ENCODE assay signal across 1 cellular context in the genomic region with DNA sequence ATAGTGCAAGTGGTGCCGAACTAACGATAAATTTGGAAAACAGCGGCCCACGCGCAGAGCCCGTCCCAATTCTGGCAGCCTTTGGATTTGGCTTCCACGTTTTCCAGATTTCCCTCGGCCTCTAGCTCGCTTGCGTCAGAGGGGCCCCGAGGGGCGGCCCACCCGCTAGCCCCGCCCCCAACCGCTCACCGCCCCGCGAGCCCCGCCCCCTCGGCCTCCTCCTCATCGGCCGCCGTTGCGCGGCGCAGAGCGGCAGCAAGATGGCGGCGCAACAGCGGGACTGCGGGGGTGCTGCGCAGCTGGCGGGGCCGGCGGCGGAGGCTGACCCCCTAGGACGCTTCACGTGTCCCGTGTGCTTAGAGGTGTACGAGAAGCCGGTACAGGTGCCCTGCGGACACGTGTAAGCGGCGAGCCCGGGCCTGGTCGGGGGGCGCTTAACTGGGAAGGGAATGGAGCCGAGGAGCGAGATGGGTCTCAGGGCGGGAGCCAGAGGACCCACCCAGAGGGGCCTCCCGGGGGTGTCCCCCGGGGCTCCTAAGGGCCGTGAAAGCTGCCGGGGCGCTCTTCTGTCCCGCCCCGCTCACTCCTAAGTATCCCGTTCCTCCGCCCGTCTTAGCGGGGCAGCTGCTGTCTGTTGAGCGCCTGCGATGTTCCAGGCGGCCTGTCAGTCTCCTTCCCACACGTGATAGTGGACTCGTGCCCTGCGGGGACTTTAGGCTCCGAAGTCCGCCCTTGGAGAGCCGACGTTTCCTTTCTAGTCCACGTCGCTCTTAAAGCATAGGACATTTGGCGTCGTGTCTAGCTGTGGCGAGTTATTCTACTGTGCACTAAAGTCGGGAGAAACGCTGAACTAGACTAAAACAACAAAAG.
TF ChIP-seq lines count a peak whose summit lies in the region.

A gene with protein sequence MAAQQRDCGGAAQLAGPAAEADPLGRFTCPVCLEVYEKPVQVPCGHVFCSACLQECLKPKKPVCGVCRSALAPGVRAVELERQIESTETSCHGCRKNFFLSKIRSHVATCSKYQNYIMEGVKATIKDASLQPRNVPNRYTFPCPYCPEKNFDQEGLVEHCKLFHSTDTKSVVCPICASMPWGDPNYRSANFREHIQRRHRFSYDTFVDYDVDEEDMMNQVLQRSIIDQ (plus strand): TSS at position 245 of the 870 bp plus-strand sequence. CDS start 16 bp downstream, at position 261.

TF ChIP-seq in K562, 482 proteins besides CTCF, POLR2A, EP300 and RAD21 (continued from another document and continues in another):
- TF ChIP-seq, protein P1, sequence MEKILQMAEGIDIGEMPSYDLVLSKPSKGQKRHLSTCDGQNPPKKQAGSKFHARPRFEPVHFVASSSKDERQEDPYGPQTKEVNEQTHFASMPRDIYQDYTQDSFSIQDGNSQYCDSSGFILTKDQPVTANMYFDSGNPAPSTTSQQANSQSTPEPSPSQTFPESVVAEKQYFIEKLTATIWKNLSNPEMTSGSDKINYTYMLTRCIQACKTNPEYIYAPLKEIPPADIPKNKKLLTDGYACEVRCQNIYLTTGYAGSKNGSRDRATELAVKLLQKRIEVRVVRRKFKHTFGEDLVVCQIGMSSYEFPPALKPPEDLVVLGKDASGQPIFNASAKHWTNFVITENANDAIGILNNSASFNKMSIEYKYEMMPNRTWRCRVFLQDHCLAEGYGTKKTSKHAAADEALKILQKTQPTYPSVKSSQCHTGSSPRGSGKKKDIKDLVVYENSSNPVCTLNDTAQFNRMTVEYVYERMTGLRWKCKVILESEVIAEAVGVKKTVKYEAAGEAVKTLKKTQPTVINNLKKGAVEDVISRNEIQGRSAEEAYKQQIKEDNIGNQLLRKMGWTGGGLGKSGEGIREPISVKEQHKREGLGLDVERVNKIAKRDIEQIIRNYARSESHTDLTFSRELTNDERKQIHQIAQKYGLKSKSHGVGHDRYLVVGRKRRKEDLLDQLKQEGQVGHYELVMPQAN (IDR thresholded peaks at IDR 0.05; ENCODE audit: borderline replicate concordance), result peak; percentile 86; the same call in 1 of the 2 replicates
- TF ChIP-seq, protein P2, sequence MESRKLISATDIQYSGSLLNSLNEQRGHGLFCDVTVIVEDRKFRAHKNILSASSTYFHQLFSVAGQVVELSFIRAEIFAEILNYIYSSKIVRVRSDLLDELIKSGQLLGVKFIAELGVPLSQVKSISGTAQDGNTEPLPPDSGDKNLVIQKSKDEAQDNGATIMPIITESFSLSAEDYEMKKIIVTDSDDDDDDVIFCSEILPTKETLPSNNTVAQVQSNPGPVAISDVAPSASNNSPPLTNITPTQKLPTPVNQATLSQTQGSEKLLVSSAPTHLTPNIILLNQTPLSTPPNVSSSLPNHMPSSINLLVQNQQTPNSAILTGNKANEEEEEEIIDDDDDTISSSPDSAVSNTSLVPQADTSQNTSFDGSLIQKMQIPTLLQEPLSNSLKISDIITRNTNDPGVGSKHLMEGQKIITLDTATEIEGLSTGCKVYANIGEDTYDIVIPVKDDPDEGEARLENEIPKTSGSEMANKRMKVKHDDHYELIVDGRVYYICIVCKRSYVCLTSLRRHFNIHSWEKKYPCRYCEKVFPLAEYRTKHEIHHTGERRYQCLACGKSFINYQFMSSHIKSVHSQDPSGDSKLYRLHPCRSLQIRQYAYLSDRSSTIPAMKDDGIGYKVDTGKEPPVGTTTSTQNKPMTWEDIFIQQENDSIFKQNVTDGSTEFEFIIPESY (CRISPR knock-in tag; IDR thresholded peaks at IDR 0.05), result peak; percentile 19; the same call in 1 of the 2 replicates
- TF ChIP-seq CHD4 (IDR thresholded peaks at IDR 0.05; ENCODE audit: insufficient read depth, insufficient replicate concordance, low read depth, low read length, poor library complexity, severe bottlenecking) (no peak), MTA1 (IDR thresholded peaks at IDR 0.05; ENCODE audit: borderline replicate concordance) (no peak), RB1 (IDR thresholded peaks at IDR 0.05; ENCODE audit: low read depth) (peak; percentile 84; the same call in 1 of the 2 replicates), MYC (IDR thresholded peaks at IDR 0.05; ENCODE audit: low read depth, low read length) (peak; percentile 76), MYC (CRISPR knock-in tag; IDR thresholded peaks at IDR 0.05; ENCODE audit: borderline replicate concordance, low read depth) (peak; percentile 50; the same call in 1 of the 2 replicates), ZKSCAN1 (IDR thresholded peaks at IDR 0.05; ENCODE audit: low read depth, low read length) (no peak), TBL1XR1 (IDR thresholded peaks at IDR 0.05; ENCODE audit: low read length in 2 of 2) (peak in 1 of 2 experiments; percentile 54; a peak in 2 of 4 replicates), SMAD3 (CRISPR knock-in tag; conservative IDR thresholded peaks at IDR 0.05) (no peak), SUPT5H (IDR thresholded peaks at IDR 0.05) (peak; percentile 90), BCOR (IDR thresholded peaks at IDR 0.05) (no peak), CTBP1 (IDR thresholded peaks at IDR 0.05; ENCODE audit: borderline replicate concordance) (peak; percentile 31; the same call in 1 of the 2 replicates), GABPB1 (CRISPR knock-in tag; IDR thresholded peaks at IDR 0.05) (peak; percentile 12; the same call in 1 of the 2 replicates), DACH1 (IDR thresholded peaks at IDR 0.05; ENCODE audit: partially characterized antibody) (peak; percentile 32), NR2C2 (CRISPR knock-in tag; IDR thresholded peaks at IDR 0.05) (no peak), NR2C2 (tag; IDR thresholded peaks at IDR 0.05) (peak; percentile 56), MBD2 (IDR thresholded peaks at IDR 0.05; ENCODE audit: borderline replicate concordance, low read depth) (peak; percentile 27; the same call in 1 of the 2 replicates), ZNF57 (CRISPR knock-in tag; IDR thresholded peaks at IDR 0.05) (no peak), MXI1 (IDR thresholded peaks at IDR 0.05; ENCODE audit: low read depth, low read length) (0 out of 2 replicates have a peak, but pooled peaks have one; percentile 17), MED1 (CRISPR knock-in tag; IDR thresholded peaks at IDR 0.05; ENCODE audit: borderline replicate concordance) (no peak), KDM5B (IDR thresholded peaks at IDR 0.05; ENCODE audit: insufficient replicate concordance, low read depth, low read length) (peak; percentile 76), SNRNP70 (optimal IDR thresholded peaks at IDR 0.05; ENCODE audit: low read depth, low read length) (no peak), NFATC3 (IDR thresholded peaks at IDR 0.05) (no peak), ZNF431 (CRISPR knock-in tag; IDR thresholded peaks at IDR 0.05) (peak; percentile 60; the same call in 1 of the 2 replicates), E2F3 (CRISPR knock-in tag; IDR thresholded peaks at IDR 0.05) (no peak), MAFK (IDR thresholded peaks at IDR 0.05; ENCODE audit: low read length) (no peak), POLR2H (tag; IDR thresholded peaks at IDR 0.05; ENCODE audit: low read depth) (peak; percentile 76), HNRNPLL (IDR thresholded peaks at IDR 0.05; ENCODE audit: low read depth, low read length, poor library complexity, severe bottlenecking) (peak; percentile 83), TCF7 (IDR thresholded peaks at IDR 0.05; ENCODE audit: borderline replicate concordance) (no peak), TCF7L2 (IDR thresholded peaks at IDR 0.05; ENCODE audit: low read depth, low read length) (no peak), WHSC1 (IDR thresholded peaks at IDR 0.05; ENCODE audit: low read length) (no peak), ZC3H8 (IDR thresholded peaks at IDR 0.05) (no peak), FOXJ3 (CRISPR knock-in tag; IDR thresholded peaks at IDR 0.05) (no peak), KHSRP (IDR thresholded peaks at IDR 0.05) (no peak), SIRT6 (IDR thresholded peaks at IDR 0.05; ENCODE audit: low read depth, low read length) (no peak), CBX3 (IDR thresholded peaks at IDR 0.05; ENCODE audit: borderline replicate concordance in 1 of 2, low read length in 2 of 2) (no peak)
- TF ChIP-seq, protein P3, sequence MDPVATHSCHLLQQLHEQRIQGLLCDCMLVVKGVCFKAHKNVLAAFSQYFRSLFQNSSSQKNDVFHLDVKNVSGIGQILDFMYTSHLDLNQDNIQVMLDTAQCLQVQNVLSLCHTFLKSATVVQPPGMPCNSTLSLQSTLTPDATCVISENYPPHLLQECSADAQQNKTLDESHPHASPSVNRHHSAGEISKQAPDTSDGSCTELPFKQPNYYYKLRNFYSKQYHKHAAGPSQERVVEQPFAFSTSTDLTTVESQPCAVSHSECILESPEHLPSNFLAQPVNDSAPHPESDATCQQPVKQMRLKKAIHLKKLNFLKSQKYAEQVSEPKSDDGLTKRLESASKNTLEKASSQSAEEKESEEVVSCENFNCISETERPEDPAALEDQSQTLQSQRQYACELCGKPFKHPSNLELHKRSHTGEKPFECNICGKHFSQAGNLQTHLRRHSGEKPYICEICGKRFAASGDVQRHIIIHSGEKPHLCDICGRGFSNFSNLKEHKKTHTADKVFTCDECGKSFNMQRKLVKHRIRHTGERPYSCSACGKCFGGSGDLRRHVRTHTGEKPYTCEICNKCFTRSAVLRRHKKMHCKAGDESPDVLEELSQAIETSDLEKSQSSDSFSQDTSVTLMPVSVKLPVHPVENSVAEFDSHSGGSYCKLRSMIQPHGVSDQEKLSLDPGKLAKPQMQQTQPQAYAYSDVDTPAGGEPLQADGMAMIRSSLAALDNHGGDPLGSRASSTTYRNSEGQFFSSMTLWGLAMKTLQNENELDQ (CRISPR knock-in tag; IDR thresholded peaks at IDR 0.05; ENCODE audit: borderline replicate concordance), result no peak
- TF ChIP-seq, protein P4, sequence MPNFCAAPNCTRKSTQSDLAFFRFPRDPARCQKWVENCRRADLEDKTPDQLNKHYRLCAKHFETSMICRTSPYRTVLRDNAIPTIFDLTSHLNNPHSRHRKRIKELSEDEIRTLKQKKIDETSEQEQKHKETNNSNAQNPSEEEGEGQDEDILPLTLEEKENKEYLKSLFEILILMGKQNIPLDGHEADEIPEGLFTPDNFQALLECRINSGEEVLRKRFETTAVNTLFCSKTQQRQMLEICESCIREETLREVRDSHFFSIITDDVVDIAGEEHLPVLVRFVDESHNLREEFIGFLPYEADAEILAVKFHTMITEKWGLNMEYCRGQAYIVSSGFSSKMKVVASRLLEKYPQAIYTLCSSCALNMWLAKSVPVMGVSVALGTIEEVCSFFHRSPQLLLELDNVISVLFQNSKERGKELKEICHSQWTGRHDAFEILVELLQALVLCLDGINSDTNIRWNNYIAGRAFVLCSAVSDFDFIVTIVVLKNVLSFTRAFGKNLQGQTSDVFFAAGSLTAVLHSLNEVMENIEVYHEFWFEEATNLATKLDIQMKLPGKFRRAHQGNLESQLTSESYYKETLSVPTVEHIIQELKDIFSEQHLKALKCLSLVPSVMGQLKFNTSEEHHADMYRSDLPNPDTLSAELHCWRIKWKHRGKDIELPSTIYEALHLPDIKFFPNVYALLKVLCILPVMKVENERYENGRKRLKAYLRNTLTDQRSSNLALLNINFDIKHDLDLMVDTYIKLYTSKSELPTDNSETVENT (CRISPR knock-in tag; IDR thresholded peaks at IDR 0.05), result peak; percentile 75; the same call in 1 of the 2 replicates
- TF ChIP-seq, protein P5, sequence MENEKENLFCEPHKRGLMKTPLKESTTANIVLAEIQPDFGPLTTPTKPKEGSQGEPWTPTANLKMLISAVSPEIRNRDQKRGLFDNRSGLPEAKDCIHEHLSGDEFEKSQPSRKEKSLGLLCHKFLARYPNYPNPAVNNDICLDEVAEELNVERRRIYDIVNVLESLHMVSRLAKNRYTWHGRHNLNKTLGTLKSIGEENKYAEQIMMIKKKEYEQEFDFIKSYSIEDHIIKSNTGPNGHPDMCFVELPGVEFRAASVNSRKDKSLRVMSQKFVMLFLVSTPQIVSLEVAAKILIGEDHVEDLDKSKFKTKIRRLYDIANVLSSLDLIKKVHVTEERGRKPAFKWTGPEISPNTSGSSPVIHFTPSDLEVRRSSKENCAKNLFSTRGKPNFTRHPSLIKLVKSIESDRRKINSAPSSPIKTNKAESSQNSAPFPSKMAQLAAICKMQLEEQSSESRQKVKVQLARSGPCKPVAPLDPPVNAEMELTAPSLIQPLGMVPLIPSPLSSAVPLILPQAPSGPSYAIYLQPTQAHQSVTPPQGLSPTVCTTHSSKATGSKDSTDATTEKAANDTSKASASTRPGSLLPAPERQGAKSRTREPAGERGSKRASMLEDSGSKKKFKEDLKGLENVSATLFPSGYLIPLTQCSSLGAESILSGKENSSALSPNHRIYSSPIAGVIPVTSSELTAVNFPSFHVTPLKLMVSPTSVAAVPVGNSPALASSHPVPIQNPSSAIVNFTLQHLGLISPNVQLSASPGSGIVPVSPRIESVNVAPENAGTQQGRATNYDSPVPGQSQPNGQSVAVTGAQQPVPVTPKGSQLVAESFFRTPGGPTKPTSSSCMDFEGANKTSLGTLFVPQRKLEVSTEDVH (IDR thresholded peaks at IDR 0.05; ENCODE audit: low read depth, partially characterized antibody), result no peak
- TF ChIP-seq, protein P6, sequence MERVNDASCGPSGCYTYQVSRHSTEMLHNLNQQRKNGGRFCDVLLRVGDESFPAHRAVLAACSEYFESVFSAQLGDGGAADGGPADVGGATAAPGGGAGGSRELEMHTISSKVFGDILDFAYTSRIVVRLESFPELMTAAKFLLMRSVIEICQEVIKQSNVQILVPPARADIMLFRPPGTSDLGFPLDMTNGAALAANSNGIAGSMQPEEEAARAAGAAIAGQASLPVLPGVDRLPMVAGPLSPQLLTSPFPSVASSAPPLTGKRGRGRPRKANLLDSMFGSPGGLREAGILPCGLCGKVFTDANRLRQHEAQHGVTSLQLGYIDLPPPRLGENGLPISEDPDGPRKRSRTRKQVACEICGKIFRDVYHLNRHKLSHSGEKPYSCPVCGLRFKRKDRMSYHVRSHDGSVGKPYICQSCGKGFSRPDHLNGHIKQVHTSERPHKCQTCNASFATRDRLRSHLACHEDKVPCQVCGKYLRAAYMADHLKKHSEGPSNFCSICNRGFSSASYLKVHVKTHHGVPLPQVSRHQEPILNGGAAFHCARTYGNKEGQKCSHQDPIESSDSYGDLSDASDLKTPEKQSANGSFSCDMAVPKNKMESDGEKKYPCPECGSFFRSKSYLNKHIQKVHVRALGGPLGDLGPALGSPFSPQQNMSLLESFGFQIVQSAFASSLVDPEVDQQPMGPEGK (CRISPR knock-in tag; IDR thresholded peaks at IDR 0.05; ENCODE audit: borderline replicate concordance), result no peak
- TF ChIP-seq, protein P7, sequence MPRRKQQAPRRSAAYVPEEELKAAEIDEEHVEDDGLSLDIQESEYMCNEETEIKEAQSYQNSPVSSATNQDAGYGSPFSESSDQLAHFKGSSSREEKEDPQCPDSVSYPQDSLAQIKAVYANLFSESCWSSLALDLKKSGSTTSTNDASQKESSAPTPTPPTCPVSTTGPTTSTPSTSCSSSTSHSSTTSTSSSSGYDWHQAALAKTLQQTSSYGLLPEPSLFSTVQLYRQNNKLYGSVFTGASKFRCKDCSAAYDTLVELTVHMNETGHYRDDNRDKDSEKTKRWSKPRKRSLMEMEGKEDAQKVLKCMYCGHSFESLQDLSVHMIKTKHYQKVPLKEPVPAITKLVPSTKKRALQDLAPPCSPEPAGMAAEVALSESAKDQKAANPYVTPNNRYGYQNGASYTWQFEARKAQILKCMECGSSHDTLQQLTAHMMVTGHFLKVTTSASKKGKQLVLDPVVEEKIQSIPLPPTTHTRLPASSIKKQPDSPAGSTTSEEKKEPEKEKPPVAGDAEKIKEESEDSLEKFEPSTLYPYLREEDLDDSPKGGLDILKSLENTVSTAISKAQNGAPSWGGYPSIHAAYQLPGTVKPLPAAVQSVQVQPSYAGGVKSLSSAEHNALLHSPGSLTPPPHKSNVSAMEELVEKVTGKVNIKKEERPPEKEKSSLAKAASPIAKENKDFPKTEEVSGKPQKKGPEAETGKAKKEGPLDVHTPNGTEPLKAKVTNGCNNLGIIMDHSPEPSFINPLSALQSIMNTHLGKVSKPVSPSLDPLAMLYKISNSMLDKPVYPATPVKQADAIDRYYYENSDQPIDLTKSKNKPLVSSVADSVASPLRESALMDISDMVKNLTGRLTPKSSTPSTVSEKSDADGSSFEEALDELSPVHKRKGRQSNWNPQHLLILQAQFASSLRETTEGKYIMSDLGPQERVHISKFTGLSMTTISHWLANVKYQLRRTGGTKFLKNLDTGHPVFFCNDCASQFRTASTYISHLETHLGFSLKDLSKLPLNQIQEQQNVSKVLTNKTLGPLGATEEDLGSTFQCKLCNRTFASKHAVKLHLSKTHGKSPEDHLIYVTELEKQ (CRISPR knock-in tag; IDR thresholded peaks at IDR 0.05), result no peak
